10 cellular contexts compared by ENCODE assay signal in genomic region chr7:131745645-131746248, GRCh38.
DNase-seq lines count a peak whose midpoint lies in the region; ATAC-seq, FAIRE-seq and TF ChIP-seq lines count a peak whose summit lies in the region.
"Had no signal": no experiment of that assay in that cellular context is flagged by ENCODE, and none has a peak within 500 bp of the region (broad histone marks: within the 10 kb centered on the region; RNA-seq: fewer than 3 reads in every experiment).

No MANE protein-coding gene starts in this region.

- no peaks in the 10 kb centered on the region for H3K36me3 Mint-ChIP-seq in mesothelial cell of epicardium
- H3K36me3 Mint-ChIP-seq in T-helper 2 cell treated with Interferon-gamma antibody and Interleukin-4, amounts not matched to agents 5 μg/mL and 100 μg/mL, for 36 hours (ENCODE audit: low read depth): no peaks in the 10 kb centered on the region

- H3K27ac Mint-ChIP-seq in mesothelial cell of epicardium: no peak overlapping the region
- H3K27ac Mint-ChIP-seq in T-helper 2 cell treated with Interferon-gamma antibody and Interleukin-4, amounts not matched to agents 5 μg/mL and 100 μg/mL, for 36 hours: no peak overlapping the region

- H3K27me3 ChIP-seq in bronchial epithelial cell (ENCODE audit: control insufficient read depth, insufficient read depth, low read length) (no peaks in the 10 kb centered on the region), colonic mucosa (no peaks in the 10 kb centered on the region)

- no peak for ATAC-seq in HG02938 (IDR thresholded peaks at IDR 0.05; ENCODE audit: unreplicated experiment)

- no peaks in the 10 kb centered on the region for H3K36me3 ChIP-seq in bronchial epithelial cell (ENCODE audit: control insufficient read depth, insufficient read depth, low read length)
- H3K36me3 ChIP-seq in colonic mucosa: no peaks in the 10 kb centered on the region

- TF ChIP-seq CTCF in bronchial epithelial cell (IDR thresholded peaks at IDR 0.05; ENCODE audit: insufficient read depth, low read length, severe bottlenecking) (no peak), mesothelial cell of epicardium (IDR thresholded peaks at IDR 0.05; ENCODE audit: unreplicated experiment) (no peak), colonic mucosa (IDR thresholded peaks at IDR 0.05) (no peak)

- peak; percentile 16 for DNase-seq in H4 (ENCODE audit: low spot score)
- peak; percentile 29 for DNase-seq in NAMALWA (ENCODE audit: low spot score)
- peak; percentile 29 for DNase-seq in bronchial epithelial cell (ENCODE audit: low read depth)
- DNase-seq in mesothelial cell of epicardium (ENCODE audit: low spot score in 2 of 2, unreplicated experiment in 2 of 2): peak; percentile 59 to 82
- no peak for DNase-seq in colonic mucosa
- DNase-seq in T-helper 1 cell: no peak
- no peak for DNase-seq in T-helper 2 cell treated with Interferon-gamma antibody and Interleukin-4, amounts not matched to agents 5 μg/mL and 100 μg/mL, for 36 hours (ENCODE audit: low spot score)
- DNase-seq: activated T-cell treated with anti-CD3 and anti-CD28 coated beads, Interleukin-2, amount 50 U/mL, for 48 hours; NCI-H82 had no signal

- no peak for FAIRE-seq in bronchial epithelial cell (lab: Jason Lieb, UNC)

- no peaks in the 10 kb centered on the region for H3K9me3 Mint-ChIP-seq in mesothelial cell of epicardium
- no peaks in the 10 kb centered on the region for H3K9me3 Mint-ChIP-seq in T-helper 2 cell treated with Interferon-gamma antibody and Interleukin-4, amounts not matched to agents 5 μg/mL and 100 μg/mL, for 36 hours

- no peak overlapping the region for H3K4me3 Mint-ChIP-seq in mesothelial cell of epicardium
- no peak overlapping the region for H3K4me3 Mint-ChIP-seq in T-helper 2 cell treated with Interferon-gamma antibody and Interleukin-4, amounts not matched to agents 5 μg/mL and 100 μg/mL, for 36 hours

- H3K4me3 ChIP-seq in bronchial epithelial cell (ENCODE audit: low read depth, low read length) (no peak overlapping the region), colonic mucosa (no peak overlapping the region)

- H3K9ac ChIP-seq in colonic mucosa (ENCODE audit: low read depth in 2 of 2, low read length in 2 of 2): no peak overlapping the region

- H3K27me3 Mint-ChIP-seq in mesothelial cell of epicardium (ENCODE audit: low read depth): peaks cover 29% of the 10 kb centered on the region
- no peaks in the 10 kb centered on the region for H3K27me3 Mint-ChIP-seq in T-helper 2 cell treated with Interferon-gamma antibody and Interleukin-4, amounts not matched to agents 5 μg/mL and 100 μg/mL, for 36 hours (ENCODE audit: low read depth)

- no peaks in the 10 kb centered on the region for H3K4me1 ChIP-seq in colonic mucosa

- H3K27ac ChIP-seq in colonic mucosa: no peak overlapping the region

- no peaks in the 10 kb centered on the region for H3K9me3 ChIP-seq in colonic mucosa

- H3K4me1 Mint-ChIP-seq in mesothelial cell of epicardium: peaks cover 12% of the 10 kb centered on the region
- H3K4me1 Mint-ChIP-seq in T-helper 2 cell treated with Interferon-gamma antibody and Interleukin-4, amounts not matched to agents 5 μg/mL and 100 μg/mL, for 36 hours (ENCODE audit: low read depth): no peaks in the 10 kb centered on the region

- intact Hi-C loops in colonic mucosa (cut with DNase I): no loop called here

Comparison
In these comparisons a context has a peak if more than half of its experiments do, and no peak if none do; other contexts are left out.
1. DNase-seq: peak in H4 (single experiment), NAMALWA (single experiment), bronchial epithelial cell (single experiment) and mesothelial cell of epicardium (2 of 2); none in colonic mucosa (single experiment), T-helper 1 cell (0 of 5) and T-helper 2 cell treated with Interferon-gamma antibody and Interleukin-4, amounts not matched to agents 5 μg/mL and 100 μg/mL, for 36 hours (single experiment).